In genomic region chr22:25059438-25059837, GRCh38 we compare ENCODE assay signal across 17 cellular contexts.
DNase-seq lines count a peak whose midpoint lies in the region; ATAC-seq and TF ChIP-seq lines count a peak whose summit lies in the region.
"Had no signal": no experiment of that assay in that cellular context is flagged by ENCODE, and none has a peak within 500 bp of the region (broad histone marks: within the 10 kb centered on the region; RNA-seq: fewer than 3 reads in every experiment).

No MANE protein-coding gene starts in this region.

- POLR2A ChIA-PET in activated CD8-positive, alpha-beta T cell treated with anti-CD3 and anti-CD28 coated beads, Interleukin-2, amount 10 ng/mL, durations not matched to agents 7 days and 5 days (lab: Charles Lee), result interaction anchor here (1.9 kb wide), 1 partner anchor 11 kb away, joined by 5 read pairs; no protein-coding TSS in a partner anchor

- H3K4me3 Mint-ChIP-seq in natural killer cell, result peak overlapping the region; percentile 13
- H3K4me3 Mint-ChIP-seq in natural killer cell treated with Interleukin-12 subunit alpha and Interleukin-12 subunit beta and Interleukin-15 and Interleukin-18, amount 100 ng/mL, for 72 hours, result no peak overlapping the region
- H3K4me3 Mint-ChIP-seq in activated CD8-positive, alpha-beta T cell treated with anti-CD3 and anti-CD28 coated beads, Interleukin-2, amount 10 ng/mL, durations not matched to agents 7 days and 5 days, result no peak overlapping the region
- H3K4me3 Mint-ChIP-seq in effector memory CD8-positive, alpha-beta T cell, result peak overlapping the region in 1 of 2 donors; percentile 18
- H3K4me3 Mint-ChIP-seq: B cell had no signal

- H3K9me3 Mint-ChIP-seq in natural killer cell, result no peaks in the 10 kb centered on the region
- no peaks in the 10 kb centered on the region for H3K9me3 Mint-ChIP-seq in natural killer cell treated with Interleukin-12 subunit alpha and Interleukin-12 subunit beta and Interleukin-15 and Interleukin-18, amount 100 ng/mL, for 72 hours
- no peaks in the 10 kb centered on the region for H3K9me3 Mint-ChIP-seq in activated CD8-positive, alpha-beta T cell treated with anti-CD3 and anti-CD28 coated beads, Interleukin-2, amount 10 ng/mL, durations not matched to agents 7 days and 5 days (ENCODE audit: insufficient read depth)
- H3K9me3 Mint-ChIP-seq in effector memory CD8-positive, alpha-beta T cell, result no peaks in the 10 kb centered on the region
- H3K9me3 Mint-ChIP-seq: CD4-positive, CD25-positive, alpha-beta regulatory T cell had no signal

- intact Hi-C loops in natural killer cell (cut with micrococcal nuclease), result no loop called here
- intact Hi-C loops in thyroid gland (cut with DNase I), result no loop called here

- peaks cover 0 to 3% of the 10 kb centered on the region in 2 donors for H3K27me3 Mint-ChIP-seq in natural killer cell (ENCODE audit: low read depth in 2 of 2)
- no peaks in the 10 kb centered on the region for H3K27me3 Mint-ChIP-seq in natural killer cell treated with Interleukin-12 subunit alpha and Interleukin-12 subunit beta and Interleukin-15 and Interleukin-18, amount 100 ng/mL, for 72 hours
- H3K27me3 Mint-ChIP-seq in activated CD8-positive, alpha-beta T cell treated with anti-CD3 and anti-CD28 coated beads, Interleukin-2, amount 10 ng/mL, durations not matched to agents 7 days and 5 days (ENCODE audit: low read depth), result no peaks in the 10 kb centered on the region
- no peaks in the 10 kb centered on the region for H3K27me3 Mint-ChIP-seq in effector memory CD8-positive, alpha-beta T cell

- H3K4me3 ChIP-seq in thyroid gland (replicated peaks in 1 of 3), result no peak overlapping the region

- DNase-seq in natural killer cell (no peak), thyroid gland (no peak), NCI-H2081 (lab: John Stamatoyannopoulos, UW) (no peak), omental fat pad (ENCODE audit: low spot score) (no peak), NCI-H748 (lab: John Stamatoyannopoulos, UW; ENCODE audit: unreplicated experiment) (no peak)
- DNase-seq in natural killer cell treated with Interleukin-12 subunit alpha and Interleukin-12 subunit beta and Interleukin-15 and Interleukin-18, amount 100 ng/mL, for 72 hours (ENCODE audit: low spot score), result no peak
- no peak for DNase-seq in activated CD8-positive, alpha-beta T cell treated with anti-CD3 and anti-CD28 coated beads, Interleukin-2, amount 10 ng/mL, durations not matched to agents 7 days and 5 days
- DNase-seq in effector memory CD8-positive, alpha-beta T cell, result no peak
- DNase-seq: CD4-positive, CD25-positive, alpha-beta regulatory T cell; EL; NCI-H1105 treated with DMSO at 0.1 percent for 48 hours; NCI-H2029; NCI-H2171 treated with DMSO at 0.1 percent for 48 hours; NCI-H446 treated with DMSO at 0.1 percent for 48 hours; NCI-H774; RPMI8226 had no signal

- H3K36me3 ChIP-seq in thyroid gland, result no peaks in the 10 kb centered on the region

- CTCF ChIA-PET in activated CD8-positive, alpha-beta T cell treated with anti-CD3 and anti-CD28 coated beads, Interleukin-2, amount 10 ng/mL, durations not matched to agents 7 days and 5 days (lab: Charles Lee), result interaction anchor here (0.8 to 8.8 kb wide), 7 partner anchors 9 to 123 kb away, joined by 3 to 112 read pairs (median 12); no protein-coding TSS in a partner anchor

- H3K4me1 ChIP-seq in thyroid gland, result peaks cover 75 to 84% of the 10 kb centered on the region in 2 donors

- peaks cover 47 to 48% of the 10 kb centered on the region in 2 donors for H3K4me1 Mint-ChIP-seq in natural killer cell
- H3K4me1 Mint-ChIP-seq in natural killer cell treated with Interleukin-12 subunit alpha and Interleukin-12 subunit beta and Interleukin-15 and Interleukin-18, amount 100 ng/mL, for 72 hours (ENCODE audit: low read depth in 2 of 2), result peaks cover 37 to 52% of the 10 kb centered on the region in 2 donors
- H3K4me1 Mint-ChIP-seq in activated CD8-positive, alpha-beta T cell treated with anti-CD3 and anti-CD28 coated beads, Interleukin-2, amount 10 ng/mL, durations not matched to agents 7 days and 5 days (ENCODE audit: low read depth), result peaks cover 60% of the 10 kb centered on the region
- H3K4me1 Mint-ChIP-seq in effector memory CD8-positive, alpha-beta T cell (ENCODE audit: low read depth in 2 of 2), result peaks cover 36 to 48% of the 10 kb centered on the region in 2 donors

- no peaks in the 10 kb centered on the region for H3K27me3 ChIP-seq in thyroid gland

- TF ChIP-seq POLR2A in thyroid gland (IDR thresholded peaks at IDR 0.05), result no peak

- H3K36me3 Mint-ChIP-seq in natural killer cell, result no peaks in the 10 kb centered on the region
- H3K36me3 Mint-ChIP-seq in natural killer cell treated with Interleukin-12 subunit alpha and Interleukin-12 subunit beta and Interleukin-15 and Interleukin-18, amount 100 ng/mL, for 72 hours, result no peaks in the 10 kb centered on the region
- H3K36me3 Mint-ChIP-seq in activated CD8-positive, alpha-beta T cell treated with anti-CD3 and anti-CD28 coated beads, Interleukin-2, amount 10 ng/mL, durations not matched to agents 7 days and 5 days (ENCODE audit: low read depth), result no peaks in the 10 kb centered on the region
- no peaks in the 10 kb centered on the region for H3K36me3 Mint-ChIP-seq in effector memory CD8-positive, alpha-beta T cell (ENCODE audit: insufficient read depth)
- H3K36me3 Mint-ChIP-seq: CD4-positive, CD25-positive, alpha-beta regulatory T cell had no signal

- H3K27ac ChIP-seq in thyroid gland, result peak overlapping the region in 2 of 3 donors; percentile 80 to 91

- H3K9me3 ChIP-seq in thyroid gland, result no peaks in the 10 kb centered on the region

- no peak overlapping the region for H3K27ac Mint-ChIP-seq in natural killer cell
- H3K27ac Mint-ChIP-seq in natural killer cell treated with Interleukin-12 subunit alpha and Interleukin-12 subunit beta and Interleukin-15 and Interleukin-18, amount 100 ng/mL, for 72 hours, result peak overlapping the region in 1 of 2 donors; percentile 35
- peak overlapping the region; percentile 25 for H3K27ac Mint-ChIP-seq in activated CD8-positive, alpha-beta T cell treated with anti-CD3 and anti-CD28 coated beads, Interleukin-2, amount 10 ng/mL, durations not matched to agents 7 days and 5 days
- peak overlapping the region; percentile 44 to 75 for H3K27ac Mint-ChIP-seq in effector memory CD8-positive, alpha-beta T cell
- H3K27ac Mint-ChIP-seq: B cell; CD4-positive, CD25-positive, alpha-beta regulatory T cell had no signal

- ATAC-seq in natural killer cell, result no peak
- ATAC-seq in natural killer cell treated with Interleukin-12 subunit alpha and Interleukin-12 subunit beta and Interleukin-15 and Interleukin-18, amount 100 ng/mL, for 72 hours, result no peak
- no peak for ATAC-seq in activated CD8-positive, alpha-beta T cell treated with anti-CD3 and anti-CD28 coated beads, Interleukin-2, amount 10 ng/mL, durations not matched to agents 7 days and 5 days
- no peak for ATAC-seq in effector memory CD8-positive, alpha-beta T cell (replicated peaks)
- no peak for ATAC-seq in omental fat pad (ENCODE audit: low FRiP score)

- no peak for TF ChIP-seq CTCF in natural killer cell (IDR thresholded peaks at IDR 0.05)
- TF ChIP-seq CTCF in thyroid gland (IDR thresholded peaks at IDR 0.05), result no peak
- TF ChIP-seq CTCF in omental fat pad (IDR thresholded peaks at IDR 0.05), result no peak

- 90 to 91% methylated on average over 5 of the region's 5 CpGs for WGBS in thyroid gland, 2 donors

Comparison
In these comparisons a context has a peak if more than half of its experiments do, and no peak if none do; other contexts are left out.
1. H3K27ac Mint-ChIP-seq: peak in activated CD8-positive, alpha-beta T cell treated with anti-CD3 and anti-CD28 coated beads, Interleukin-2, amount 10 ng/mL, durations not matched to agents 7 days and 5 days (single experiment) and effector memory CD8-positive, alpha-beta T cell (2 of 2); none in natural killer cell (0 of 2).